In the genomic region with DNA sequence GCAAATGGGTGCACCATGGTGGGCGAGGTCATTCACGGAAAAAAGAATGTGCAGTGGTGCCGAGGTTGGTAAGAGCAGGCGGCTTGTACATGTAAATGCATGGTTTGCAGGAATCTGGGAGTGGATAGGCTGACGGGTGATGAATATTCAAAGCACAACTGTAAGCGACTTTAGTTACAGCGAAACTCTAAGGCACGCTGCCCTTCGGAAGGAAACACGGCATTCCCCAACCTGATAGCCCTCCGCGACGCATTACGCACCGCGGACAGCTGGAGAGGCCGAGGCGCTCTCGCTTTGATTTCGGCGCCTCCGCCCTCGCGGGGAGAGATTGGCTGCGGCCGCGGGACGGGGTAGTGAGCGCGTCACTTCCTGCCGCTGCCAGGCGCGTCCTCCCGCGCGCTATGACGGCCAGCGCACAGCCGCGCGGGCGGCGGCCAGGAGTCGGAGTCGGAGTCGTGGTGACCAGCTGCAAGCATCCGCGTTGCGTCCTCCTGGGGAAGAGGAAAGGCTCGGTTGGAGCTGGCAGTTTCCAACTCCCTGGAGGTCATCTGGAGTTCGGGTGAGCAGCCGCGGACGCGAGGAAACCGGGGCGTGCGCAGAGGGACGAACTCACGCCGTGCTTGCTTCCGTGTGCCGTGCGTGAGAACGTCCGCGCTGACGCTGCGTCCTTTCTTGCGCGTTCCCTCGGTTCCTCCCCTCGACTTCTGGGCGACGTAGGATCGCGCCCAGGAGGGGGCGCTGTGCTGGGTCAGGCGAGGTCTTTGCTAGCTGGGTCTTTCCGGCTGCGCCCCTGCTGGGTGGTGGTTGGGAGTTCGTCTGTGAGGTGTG, we compare ENCODE assay signal across 1 cellular context.
TF ChIP-seq lines count a peak whose summit lies in the region.

A gene (plus strand): TSS at position 381 of the 828 bp plus-strand sequence. CDS start 21 bp downstream, at position 402.

TF ChIP-seq in GM12878, 131 proteins besides CTCF, POLR2A, EP300 and RAD21 (continued from another document and continues in another):
- TF ChIP-seq, protein P1, sequence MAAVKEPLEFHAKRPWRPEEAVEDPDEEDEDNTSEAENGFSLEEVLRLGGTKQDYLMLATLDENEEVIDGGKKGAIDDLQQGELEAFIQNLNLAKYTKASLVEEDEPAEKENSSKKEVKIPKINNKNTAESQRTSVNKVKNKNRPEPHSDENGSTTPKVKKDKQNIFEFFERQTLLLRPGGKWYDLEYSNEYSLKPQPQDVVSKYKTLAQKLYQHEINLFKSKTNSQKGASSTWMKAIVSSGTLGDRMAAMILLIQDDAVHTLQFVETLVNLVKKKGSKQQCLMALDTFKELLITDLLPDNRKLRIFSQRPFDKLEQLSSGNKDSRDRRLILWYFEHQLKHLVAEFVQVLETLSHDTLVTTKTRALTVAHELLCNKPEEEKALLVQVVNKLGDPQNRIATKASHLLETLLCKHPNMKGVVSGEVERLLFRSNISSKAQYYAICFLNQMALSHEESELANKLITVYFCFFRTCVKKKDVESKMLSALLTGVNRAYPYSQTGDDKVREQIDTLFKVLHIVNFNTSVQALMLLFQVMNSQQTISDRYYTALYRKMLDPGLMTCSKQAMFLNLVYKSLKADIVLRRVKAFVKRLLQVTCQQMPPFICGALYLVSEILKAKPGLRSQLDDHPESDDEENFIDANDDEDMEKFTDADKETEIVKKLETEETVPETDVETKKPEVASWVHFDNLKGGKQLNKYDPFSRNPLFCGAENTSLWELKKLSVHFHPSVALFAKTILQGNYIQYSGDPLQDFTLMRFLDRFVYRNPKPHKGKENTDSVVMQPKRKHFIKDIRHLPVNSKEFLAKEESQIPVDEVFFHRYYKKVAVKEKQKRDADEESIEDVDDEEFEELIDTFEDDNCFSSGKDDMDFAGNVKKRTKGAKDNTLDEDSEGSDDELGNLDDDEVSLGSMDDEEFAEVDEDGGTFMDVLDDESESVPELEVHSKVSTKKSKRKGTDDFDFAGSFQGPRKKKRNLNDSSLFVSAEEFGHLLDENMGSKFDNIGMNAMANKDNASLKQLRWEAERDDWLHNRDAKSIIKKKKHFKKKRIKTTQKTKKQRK (IDR thresholded peaks at IDR 0.05; ENCODE audit: low read depth, low read length) = no peak
- TF ChIP-seq NR2C2 (IDR thresholded peaks at IDR 0.05; ENCODE audit: borderline replicate concordance, control insufficient read depth, insufficient read length, low read depth) (no peak), TCF7 (IDR thresholded peaks at IDR 0.05; ENCODE audit: borderline replicate concordance) (no peak), SREBF2 (IDR thresholded peaks at IDR 0.05; ENCODE audit: low read length) (no peak), BRCA1 (IDR thresholded peaks at IDR 0.05; ENCODE audit: low read depth, low read length) (no peak), ZNF384 (IDR thresholded peaks at IDR 0.05; ENCODE audit: borderline replicate concordance, low read depth, low read length) (no peak), POU2F2 (IDR thresholded peaks at IDR 0.05; ENCODE audit: borderline replicate concordance, low read depth, low read length) (peak; percentile 79), CHD2 (IDR thresholded peaks at IDR 0.05; ENCODE audit: borderline replicate concordance, low read depth, low read length) (peak; percentile 75), CBX5 (IDR thresholded peaks at IDR 0.05; ENCODE audit: low read depth) (no peak), MXI1 (IDR thresholded peaks at IDR 0.05; ENCODE audit: low read depth, low read length) (peak; percentile 98), TCF3 (IDR thresholded peaks at IDR 0.05; ENCODE audit: borderline replicate concordance, insufficient read depth, low read depth, low read length) (peak; percentile 89; the same call in 1 of the 2 replicates), CEBPB (IDR thresholded peaks at IDR 0.05; ENCODE audit: borderline replicate concordance in 1 of 2, low read depth in 2 of 2, low read length in 2 of 2) (no peak), MTA2 (IDR thresholded peaks at IDR 0.05; ENCODE audit: low read depth) (no peak; the same call in 1 of the 2 replicates), TAF1 (IDR thresholded peaks at IDR 0.05; ENCODE audit: borderline replicate concordance, low read depth, low read length) (peak; percentile 73; the same call in 1 of the 2 replicates), HDGF (IDR thresholded peaks at IDR 0.05) (no peak), KDM1A (IDR thresholded peaks at IDR 0.05; ENCODE audit: borderline replicate concordance) (no peak), NR2F1 (conservative IDR thresholded peaks at IDR 0.05) (peak; percentile 98), FOS (IDR thresholded peaks at IDR 0.05; ENCODE audit: borderline replicate concordance, extremely low read depth, insufficient read length) (no peak), SP1 (IDR thresholded peaks at IDR 0.05; ENCODE audit: low read depth, low read length) (peak; percentile 65), NR2C1 (IDR thresholded peaks at IDR 0.05) (peak; percentile 74), HDAC6 (IDR thresholded peaks at IDR 0.05; ENCODE audit: unreplicated experiment) (no peak), YY1 (IDR thresholded peaks at IDR 0.05; ENCODE audit: low read depth, low read length) (peak; percentile 62), SREBF1 (IDR thresholded peaks at IDR 0.05; ENCODE audit: low read length) (no peak; the same call in 1 of the 2 replicates), EGR1 (IDR thresholded peaks at IDR 0.05; ENCODE audit: borderline replicate concordance in 1 of 2, low read depth in 2 of 2, low read length in 2 of 2) (peak; percentile 45 to 98; a peak in 2 of 3 replicates), FOXK2 (IDR thresholded peaks at IDR 0.05) (peak; percentile 47; the same call in 1 of the 2 replicates), MTA3 (IDR thresholded peaks at IDR 0.05; ENCODE audit: borderline replicate concordance, low read length) (no peak), FOXM1 (IDR thresholded peaks at IDR 0.05; ENCODE audit: low read depth, low read length) (no peak), RAD51 (IDR thresholded peaks at IDR 0.05) (no peak), IKZF2 (IDR thresholded peaks at IDR 0.05) (peak in 1 of 2 experiments; percentile 35; a peak in 1 of 4 replicates), RCOR1 (conservative IDR thresholded peaks at IDR 0.05; ENCODE audit: low read depth, low read length) (no peak; the same call in 1 of the 2 replicates), SMAD5 (IDR thresholded peaks at IDR 0.05; ENCODE audit: low read depth) (peak; percentile 94), BCL11A (IDR thresholded peaks at IDR 0.05; ENCODE audit: low read depth, low read length) (no peak), RB1 (IDR thresholded peaks at IDR 0.05; ENCODE audit: borderline replicate concordance) (peak; percentile 91; the same call in 1 of the 2 replicates), RUNX3 (IDR thresholded peaks at IDR 0.05; ENCODE audit: low read length) (peak; percentile 65), SUPT20H (IDR thresholded peaks at IDR 0.05; ENCODE audit: borderline replicate concordance, control insufficient read depth, low read depth, low read length) (no peak)
- TF ChIP-seq, protein P2, sequence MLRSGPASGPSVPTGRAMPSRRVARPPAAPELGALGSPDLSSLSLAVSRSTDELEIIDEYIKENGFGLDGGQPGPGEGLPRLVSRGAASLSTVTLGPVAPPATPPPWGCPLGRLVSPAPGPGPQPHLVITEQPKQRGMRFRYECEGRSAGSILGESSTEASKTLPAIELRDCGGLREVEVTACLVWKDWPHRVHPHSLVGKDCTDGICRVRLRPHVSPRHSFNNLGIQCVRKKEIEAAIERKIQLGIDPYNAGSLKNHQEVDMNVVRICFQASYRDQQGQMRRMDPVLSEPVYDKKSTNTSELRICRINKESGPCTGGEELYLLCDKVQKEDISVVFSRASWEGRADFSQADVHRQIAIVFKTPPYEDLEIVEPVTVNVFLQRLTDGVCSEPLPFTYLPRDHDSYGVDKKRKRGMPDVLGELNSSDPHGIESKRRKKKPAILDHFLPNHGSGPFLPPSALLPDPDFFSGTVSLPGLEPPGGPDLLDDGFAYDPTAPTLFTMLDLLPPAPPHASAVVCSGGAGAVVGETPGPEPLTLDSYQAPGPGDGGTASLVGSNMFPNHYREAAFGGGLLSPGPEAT (IDR thresholded peaks at IDR 0.05; ENCODE audit: low read depth) = peak; percentile 69
- TF ChIP-seq, protein P3, sequence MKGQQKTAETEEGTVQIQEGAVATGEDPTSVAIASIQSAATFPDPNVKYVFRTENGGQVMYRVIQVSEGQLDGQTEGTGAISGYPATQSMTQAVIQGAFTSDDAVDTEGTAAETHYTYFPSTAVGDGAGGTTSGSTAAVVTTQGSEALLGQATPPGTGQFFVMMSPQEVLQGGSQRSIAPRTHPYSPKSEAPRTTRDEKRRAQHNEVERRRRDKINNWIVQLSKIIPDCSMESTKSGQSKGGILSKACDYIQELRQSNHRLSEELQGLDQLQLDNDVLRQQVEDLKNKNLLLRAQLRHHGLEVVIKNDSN (IDR thresholded peaks at IDR 0.05; ENCODE audit: borderline replicate concordance, extremely low read length, insufficient read depth, low read depth, low read length) = no peak
- TF ChIP-seq, protein P4, sequence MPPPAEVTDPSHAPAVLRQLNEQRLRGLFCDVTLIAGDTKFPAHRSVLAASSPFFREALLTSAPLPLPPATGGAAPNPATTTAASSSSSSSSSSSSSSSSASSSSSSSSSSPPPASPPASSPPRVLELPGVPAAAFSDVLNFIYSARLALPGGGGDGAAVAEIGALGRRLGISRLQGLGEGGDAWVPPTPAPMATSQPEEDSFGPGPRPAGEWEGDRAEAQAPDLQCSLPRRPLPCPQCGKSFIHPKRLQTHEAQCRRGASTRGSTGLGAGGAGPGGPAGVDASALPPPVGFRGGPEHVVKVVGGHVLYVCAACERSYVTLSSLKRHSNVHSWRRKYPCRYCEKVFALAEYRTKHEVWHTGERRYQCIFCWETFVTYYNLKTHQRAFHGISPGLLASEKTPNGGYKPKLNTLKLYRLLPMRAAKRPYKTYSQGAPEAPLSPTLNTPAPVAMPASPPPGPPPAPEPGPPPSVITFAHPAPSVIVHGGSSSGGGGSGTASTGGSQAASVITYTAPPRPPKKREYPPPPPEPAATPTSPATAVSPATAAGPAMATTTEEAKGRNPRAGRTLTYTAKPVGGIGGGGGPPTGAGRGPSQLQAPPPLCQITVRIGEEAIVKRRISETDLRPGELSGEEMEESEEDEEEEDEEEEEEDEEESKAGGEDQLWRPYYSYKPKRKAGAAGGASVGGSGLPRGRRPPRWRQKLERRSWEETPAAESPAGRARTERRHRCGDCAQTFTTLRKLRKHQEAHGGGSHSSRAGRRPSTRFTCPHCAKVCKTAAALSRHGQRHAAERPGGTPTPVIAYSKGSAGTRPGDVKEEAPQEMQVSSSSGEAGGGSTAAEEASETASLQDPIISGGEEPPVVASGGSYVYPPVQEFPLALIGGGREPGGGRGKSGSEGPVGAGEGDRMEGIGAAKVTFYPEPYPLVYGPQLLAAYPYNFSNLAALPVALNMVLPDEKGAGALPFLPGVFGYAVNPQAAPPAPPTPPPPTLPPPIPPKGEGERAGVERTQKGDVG (CRISPR knock-in tag; IDR thresholded peaks at IDR 0.05) = no peak
- TF ChIP-seq, protein P5, sequence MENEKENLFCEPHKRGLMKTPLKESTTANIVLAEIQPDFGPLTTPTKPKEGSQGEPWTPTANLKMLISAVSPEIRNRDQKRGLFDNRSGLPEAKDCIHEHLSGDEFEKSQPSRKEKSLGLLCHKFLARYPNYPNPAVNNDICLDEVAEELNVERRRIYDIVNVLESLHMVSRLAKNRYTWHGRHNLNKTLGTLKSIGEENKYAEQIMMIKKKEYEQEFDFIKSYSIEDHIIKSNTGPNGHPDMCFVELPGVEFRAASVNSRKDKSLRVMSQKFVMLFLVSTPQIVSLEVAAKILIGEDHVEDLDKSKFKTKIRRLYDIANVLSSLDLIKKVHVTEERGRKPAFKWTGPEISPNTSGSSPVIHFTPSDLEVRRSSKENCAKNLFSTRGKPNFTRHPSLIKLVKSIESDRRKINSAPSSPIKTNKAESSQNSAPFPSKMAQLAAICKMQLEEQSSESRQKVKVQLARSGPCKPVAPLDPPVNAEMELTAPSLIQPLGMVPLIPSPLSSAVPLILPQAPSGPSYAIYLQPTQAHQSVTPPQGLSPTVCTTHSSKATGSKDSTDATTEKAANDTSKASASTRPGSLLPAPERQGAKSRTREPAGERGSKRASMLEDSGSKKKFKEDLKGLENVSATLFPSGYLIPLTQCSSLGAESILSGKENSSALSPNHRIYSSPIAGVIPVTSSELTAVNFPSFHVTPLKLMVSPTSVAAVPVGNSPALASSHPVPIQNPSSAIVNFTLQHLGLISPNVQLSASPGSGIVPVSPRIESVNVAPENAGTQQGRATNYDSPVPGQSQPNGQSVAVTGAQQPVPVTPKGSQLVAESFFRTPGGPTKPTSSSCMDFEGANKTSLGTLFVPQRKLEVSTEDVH (IDR thresholded peaks at IDR 0.05; ENCODE audit: low read depth, partially characterized antibody) = no peak
- TF ChIP-seq, protein P6, sequence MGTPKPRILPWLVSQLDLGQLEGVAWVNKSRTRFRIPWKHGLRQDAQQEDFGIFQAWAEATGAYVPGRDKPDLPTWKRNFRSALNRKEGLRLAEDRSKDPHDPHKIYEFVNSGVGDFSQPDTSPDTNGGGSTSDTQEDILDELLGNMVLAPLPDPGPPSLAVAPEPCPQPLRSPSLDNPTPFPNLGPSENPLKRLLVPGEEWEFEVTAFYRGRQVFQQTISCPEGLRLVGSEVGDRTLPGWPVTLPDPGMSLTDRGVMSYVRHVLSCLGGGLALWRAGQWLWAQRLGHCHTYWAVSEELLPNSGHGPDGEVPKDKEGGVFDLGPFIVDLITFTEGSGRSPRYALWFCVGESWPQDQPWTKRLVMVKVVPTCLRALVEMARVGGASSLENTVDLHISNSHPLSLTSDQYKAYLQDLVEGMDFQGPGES (IDR thresholded peaks at IDR 0.05) = no peak
- TF ChIP-seq, protein P7, sequence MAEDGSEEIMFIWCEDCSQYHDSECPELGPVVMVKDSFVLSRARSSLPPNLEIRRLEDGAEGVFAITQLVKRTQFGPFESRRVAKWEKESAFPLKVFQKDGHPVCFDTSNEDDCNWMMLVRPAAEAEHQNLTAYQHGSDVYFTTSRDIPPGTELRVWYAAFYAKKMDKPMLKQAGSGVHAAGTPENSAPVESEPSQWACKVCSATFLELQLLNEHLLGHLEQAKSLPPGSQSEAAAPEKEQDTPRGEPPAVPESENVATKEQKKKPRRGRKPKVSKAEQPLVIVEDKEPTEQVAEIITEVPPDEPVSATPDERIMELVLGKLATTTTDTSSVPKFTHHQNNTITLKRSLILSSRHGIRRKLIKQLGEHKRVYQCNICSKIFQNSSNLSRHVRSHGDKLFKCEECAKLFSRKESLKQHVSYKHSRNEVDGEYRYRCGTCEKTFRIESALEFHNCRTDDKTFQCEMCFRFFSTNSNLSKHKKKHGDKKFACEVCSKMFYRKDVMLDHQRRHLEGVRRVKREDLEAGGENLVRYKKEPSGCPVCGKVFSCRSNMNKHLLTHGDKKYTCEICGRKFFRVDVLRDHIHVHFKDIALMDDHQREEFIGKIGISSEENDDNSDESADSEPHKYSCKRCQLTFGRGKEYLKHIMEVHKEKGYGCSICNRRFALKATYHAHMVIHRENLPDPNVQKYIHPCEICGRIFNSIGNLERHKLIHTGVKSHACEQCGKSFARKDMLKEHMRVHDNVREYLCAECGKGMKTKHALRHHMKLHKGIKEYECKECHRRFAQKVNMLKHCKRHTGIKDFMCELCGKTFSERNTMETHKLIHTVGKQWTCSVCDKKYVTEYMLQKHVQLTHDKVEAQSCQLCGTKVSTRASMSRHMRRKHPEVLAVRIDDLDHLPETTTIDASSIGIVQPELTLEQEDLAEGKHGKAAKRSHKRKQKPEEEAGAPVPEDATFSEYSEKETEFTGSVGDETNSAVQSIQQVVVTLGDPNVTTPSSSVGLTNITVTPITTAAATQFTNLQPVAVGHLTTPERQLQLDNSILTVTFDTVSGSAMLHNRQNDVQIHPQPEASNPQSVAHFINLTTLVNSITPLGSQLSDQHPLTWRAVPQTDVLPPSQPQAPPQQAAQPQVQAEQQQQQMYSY (CRISPR knock-in tag; IDR thresholded peaks at IDR 0.05) = no peak
- TF ChIP-seq, protein P8, sequence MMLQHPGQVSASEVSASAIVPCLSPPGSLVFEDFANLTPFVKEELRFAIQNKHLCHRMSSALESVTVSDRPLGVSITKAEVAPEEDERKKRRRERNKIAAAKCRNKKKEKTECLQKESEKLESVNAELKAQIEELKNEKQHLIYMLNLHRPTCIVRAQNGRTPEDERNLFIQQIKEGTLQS (IDR thresholded peaks at IDR 0.05; ENCODE audit: borderline replicate concordance, extremely low read depth, low read depth, low read length) = no peak
